In genomic region chr17:49361129-49361901, GRCh38 we compare ENCODE assay signal across 8 cellular contexts. TPM values are rescaled to one million over a fixed set of nuclear protein-coding genes. Genes with fewer than 3 reads are reported as not detected.
DNase-seq lines count a peak whose midpoint lies in the region; ATAC-seq, FAIRE-seq and TF ChIP-seq lines count a peak whose summit lies in the region.

No MANE protein-coding gene starts in this region.

- TF ChIP-seq CTCF in K562 (IDR thresholded peaks at IDR 0.05 in 2 of 3, conservative IDR thresholded peaks at IDR 0.05 in 1 of 3; ENCODE audit: insufficient read depth in 2 of 3, low read depth in 1 of 3, low read length in 3 of 3) = no peak

- no peaks in the 10 kb centered on the region for H3K36me3 ChIP-seq in K562 (ENCODE audit: control insufficient read depth, insufficient read depth, low read length)

- no TSS peak for BruUV-seq in K562 (replicated peaks; lab: Mats Ljungman, UMichigan)

- peak overlapping the region; percentile 73 for H2AFZ ChIP-seq in K562 (ENCODE audit: low read depth, low read length)

- H3K9me1 ChIP-seq in K562 (ENCODE audit: control insufficient read depth, insufficient read depth, low read length) = no peaks in the 10 kb centered on the region

- peak; percentile 64 for DNase-seq in G401 (ENCODE audit: low spot score)
- DNase-seq in M059J (ENCODE audit: low read depth) = peak; percentile 65
- DNase-seq in UCSD-AML1 (lab: John Stamatoyannopoulos, UW; ENCODE audit: unreplicated experiment) = peak; percentile 60
- DNase-seq in K562 (ENCODE audit: extremely low read depth in 1 of 4, low spot score in 3 of 4) = peak; percentile 45 to 80 (median 60)
- peak; percentile 40 for DNase-seq in iris pigment epithelial cell (ENCODE audit: low read depth)
- peak; percentile 41 to 47 for DNase-seq in stimulated activated CD4-positive, alpha-beta T cell treated with anti-CD3 and anti-CD28 coated beads, Interleukin-12 subunit alpha, Interleukin-12 subunit beta, amount 100 ng/mL, for 24 hours (ENCODE audit: low read depth in 2 of 2)
- DNase-seq in AG08395 (ENCODE audit: low spot score) = no peak

- H3K4me2 ChIP-seq in K562 (ENCODE audit: insufficient read depth, low read length) = peak overlapping the region; percentile 82

- peaks cover 50% of the 10 kb centered on the region for H3K79me2 ChIP-seq in K562 (ENCODE audit: control insufficient read depth, insufficient read depth, low read length)

- POLR2A ChIA-PET in K562 (lab: Yijun Ruan, JAX) = interaction anchor here (0.6 to 2.2 kb wide), 7 partner anchors 9 to 1343 kb away, joined by 3 to 12 read pairs (median 3); no protein-coding TSS in a partner anchor

- CTCF ChIA-PET in K562 (lab: Yijun Ruan, JAX; ENCODE audit: low intra/inter-chr PET ratio) = no interaction called here

- no peaks in the 10 kb centered on the region for H3K27me3 ChIP-seq in K562 (ENCODE audit: control insufficient read depth in 2 of 2, insufficient read depth in 2 of 2, low read length in 2 of 2)

- under 1% methylated on average over 24 of the region's 52 CpGs for WGBS in K562 (ENCODE audit: insufficient coverage, low coverage, missing lambda C conversion rate)

- in situ Hi-C loops in G401 (cut with HindIII; ENCODE audit: low sequenced_read_pairs) = no loop called here
- in situ Hi-C loops in K562 (cut with MboI) = no loop called here

- peaks cover 15 to 40% of the 10 kb centered on the region in 2 experiments; a peak in 4 of 5 replicates for H3K4me1 ChIP-seq in K562 (replicated peaks in 1 of 2; ENCODE audit: control insufficient read depth in 2 of 2, insufficient read depth in 2 of 2, low read length in 2 of 2)

- no peaks in the 10 kb centered on the region for H3K9me3 ChIP-seq in K562 (replicated peaks; ENCODE audit: control insufficient read depth, insufficient read depth, low read depth, low read length)

- intact Hi-C loops in K562 (cut with micrococcal nuclease) = no loop called here

- FAIRE-seq in K562 (lab: Jason Lieb, UNC) = no peak

- H3K9ac ChIP-seq in K562 (ENCODE audit: insufficient read depth in 1 of 2, low read depth in 2 of 2, low read length in 2 of 2) = peak overlapping the region; percentile 79 to 94; a peak in 3 of 4 replicates

- ATAC-seq in GM21825 (IDR thresholded peaks at IDR 0.05; ENCODE audit: unreplicated experiment) (peak; percentile 18), K562 (peak; percentile 58)

- no peak for TF ChIP-seq RAD21 in K562 (CRISPR knock-in tag; conservative IDR thresholded peaks at IDR 0.05 in 1 of 2, IDR thresholded peaks at IDR 0.05 in 1 of 2)

- peak overlapping the region; percentile 86 for H3K4me3 ChIP-seq in K562

- H4K20me1 ChIP-seq in K562 (replicated peaks; ENCODE audit: control insufficient read depth, insufficient read depth, low read length) = no peaks in the 10 kb centered on the region; the same call in 1 of the 2 replicates

- peak; percentile 44 for TF ChIP-seq EP300 in K562 (IDR thresholded peaks at IDR 0.05; ENCODE audit: low read length)

- TF ChIP-seq POLR2A in K562 (conservative IDR thresholded peaks at IDR 0.05) = peak; percentile 42; the same call in 1 of the 2 replicates

- H3K27ac ChIP-seq in K562 (ENCODE audit: extremely low read depth, low read depth, low read length) = peak overlapping the region; percentile 89

TF ChIP-seq in K562, 482 proteins besides CTCF, POLR2A, EP300 and RAD21 (continues in another document):
- TF ChIP-seq CBFB (CRISPR knock-in tag; IDR thresholded peaks at IDR 0.05) (peak; percentile 58; the same call in 1 of the 2 replicates), MLX (CRISPR knock-in tag; conservative IDR thresholded peaks at IDR 0.05) (no peak), CREB5 (CRISPR knock-in tag; IDR thresholded peaks at IDR 0.05) (no peak), RHOXF2B (CRISPR knock-in tag; conservative IDR thresholded peaks at IDR 0.05) (no peak), MLLT1 (IDR thresholded peaks at IDR 0.05) (peak in 1 of 2 experiments; percentile 81; a peak in 2 of 4 replicates), CREM (IDR thresholded peaks at IDR 0.05; ENCODE audit: low read depth) (peak; percentile 56), PPARD (CRISPR knock-in tag; IDR thresholded peaks at IDR 0.05) (no peak), POLR2H (tag; IDR thresholded peaks at IDR 0.05; ENCODE audit: low read depth) (no peak), PRPF4 (IDR thresholded peaks at IDR 0.05; ENCODE audit: insufficient read depth, low read depth, low read length, poor library complexity, severe bottlenecking) (no peak), KAT2B (IDR thresholded peaks at IDR 0.05; ENCODE audit: low read depth, low read length) (no peak), FOSL1 (tag; conservative IDR thresholded peaks at IDR 0.05) (0 out of 2 replicates have a peak, but pooled peaks have one; percentile 12), ZSCAN29 (IDR thresholded peaks at IDR 0.05) (no peak)

RNA-seq across cellular contexts. Expression of gene ZNF652, which starts 0.7 kb away (rescaled TPM):
- 10.2 and 20.2 TPM in 2 replicates for total RNA-seq in G401 (2014; rRNA removed; shearing (Covaris generic))
- total RNA-seq in M059J (2014; rRNA removed; shearing (Covaris generic)) = 12.3 and 19.1 TPM in 2 replicates
- 8.2 and 25.2 TPM in 2 replicates for total RNA-seq in K562 (2011; cell fraction: chromatin; rRNA removed; ENCODE audit: low replicate concordance)
- 5.3 and 8.6 TPM in 2 replicates for total RNA-seq in K562 (2011; cell fraction: nucleolus; rRNA removed)
- total RNA-seq in K562 (2011; cell fraction: nucleoplasm; rRNA removed) = 14.1 and 23.3 TPM in 2 replicates
- 6.9 and 9.7 TPM in 2 replicates for total RNA-seq in K562 (2014; rRNA removed)
- 13.0 and 13.1 TPM in 2 replicates for total RNA-seq in K562 (2014; rRNA removed; fragmentation: Illumina TruSeq; extraction: Trizol)
- total RNA-seq in K562 (2015; rRNA removed; fragmentation: Illumina TruSeq; extraction: Trizol) = 15.5 and 15.8 TPM in 2 replicates
- total RNA-seq in K562 (2021) = 12.9 and 15.2 TPM in 2 replicates
- polyA plus RNA-seq in K562 (2011; rRNA removed) = 8.6 and 13.3 TPM in 2 replicates
- polyA plus RNA-seq in K562 (2011; cell fraction: cytosol; rRNA removed) = 3.4 and 8.5 TPM in 2 replicates
- polyA plus RNA-seq in K562 (2011; cell fraction: nucleus; rRNA removed) = 6.3 and 11.5 TPM in 2 replicates
- 3.9 and 4.3 TPM in 2 replicates for polyA plus RNA-seq in K562 (2012)
- polyA plus RNA-seq in K562 (2014; fragmentation: Illumina TruSeq; extraction: Trizol) = 4.8 and 5.2 TPM in 2 replicates
- polyA plus RNA-seq in K562 (2014; fragmentation: Nextera tagmentation; extraction: Ambion mirVana) = 1 to 10 TPM; 6.1 to 7.8 TPM
- polyA plus RNA-seq in K562 (2014; rRNA removed) = 4.7 and 5.1 TPM in 2 replicates
- polyA minus RNA-seq in K562 (2011; rRNA and poly(A)+ RNA removed) = 33.6 and 48.2 TPM in 2 replicates
- polyA minus RNA-seq in K562 (2011; cell fraction: cytosol; rRNA and poly(A)+ RNA removed) = 17.8 and 20.3 TPM in 2 replicates
- 4.7 and 12.3 TPM in 2 replicates for polyA minus RNA-seq in K562 (2011; cell fraction: nucleus; rRNA and poly(A)+ RNA removed)

RNA-seq across cellular contexts. Expression of gene PHB1, which starts 53.4 kb away (rescaled TPM):
- 268 and 273 TPM in 2 replicates for total RNA-seq in G401 (2014; rRNA removed; shearing (Covaris generic))
- 153 and 155 TPM in 2 replicates for total RNA-seq in M059J (2014; rRNA removed; shearing (Covaris generic))
- 85.2 and 139 TPM in 2 replicates for total RNA-seq in K562 (2011; cell fraction: chromatin; rRNA removed; ENCODE audit: low replicate concordance)
- total RNA-seq in K562 (2011; cell fraction: nucleolus; rRNA removed) = 115 and 129 TPM in 2 replicates
- total RNA-seq in K562 (2011; cell fraction: nucleoplasm; rRNA removed) = 138 and 143 TPM in 2 replicates
- total RNA-seq in K562 (2014; rRNA removed) (252 and 320 TPM in 2 replicates), K562 (2014; rRNA removed; fragmentation: Illumina TruSeq; extraction: Trizol) (307 and 349 TPM in 2 replicates), K562 (2015; rRNA removed; fragmentation: Illumina TruSeq; extraction: Trizol) (259 and 265 TPM in 2 replicates), K562 (2021) (447 and 460 TPM in 2 replicates)
- polyA plus RNA-seq in K562 (2011; rRNA removed) (818 and 879 TPM in 2 replicates), K562 (2014; fragmentation: Illumina TruSeq; extraction: Trizol) (486 and 570 TPM in 2 replicates), K562 (2014; fragmentation: Nextera tagmentation; extraction: Ambion mirVana) (100 to 1,000 TPM; 191 to 412 TPM), K562 (2014; rRNA removed) (322 and 377 TPM in 2 replicates)
- 709 and 767 TPM in 2 replicates for polyA plus RNA-seq in K562 (2011; cell fraction: cytosol; rRNA removed)
- 244 and 297 TPM in 2 replicates for polyA plus RNA-seq in K562 (2011; cell fraction: nucleus; rRNA removed)
- 257 and 546 TPM in 2 replicates for polyA plus RNA-seq in K562 (2012)
- 533 and 763 TPM in 2 replicates for polyA minus RNA-seq in K562 (2011; rRNA and poly(A)+ RNA removed)
- polyA minus RNA-seq in K562 (2011; cell fraction: cytosol; rRNA and poly(A)+ RNA removed) = 146 and 192 TPM in 2 replicates
- polyA minus RNA-seq in K562 (2011; cell fraction: nucleus; rRNA and poly(A)+ RNA removed) = 40.4 and 68.0 TPM in 2 replicates
